6 cellular contexts compared by ENCODE assay signal in the genomic region with DNA sequence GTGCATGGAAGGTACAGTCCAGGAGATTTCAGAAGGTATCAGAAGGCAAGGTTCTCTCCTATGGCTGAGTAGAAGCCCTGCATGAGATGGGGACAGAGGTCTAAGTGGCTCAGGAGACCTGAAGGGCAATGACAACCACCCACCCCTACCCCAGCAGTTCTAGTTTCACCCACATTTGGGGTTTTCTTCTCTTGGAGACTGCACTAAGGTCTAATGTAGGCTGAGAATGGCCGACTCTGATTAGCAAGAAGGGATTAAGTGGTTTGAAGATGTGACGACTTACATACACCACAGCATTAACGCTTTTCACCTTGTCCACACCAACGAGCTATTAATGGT.
"Had no signal": no experiment of that assay in that cellular context is flagged by ENCODE, and none has a peak within 500 bp of the region (broad histone marks: within the 10 kb centered on the region; RNA-seq: fewer than 3 reads in every experiment).

No MANE protein-coding gene starts in this region.

- H3K9me3 Mint-ChIP-seq: GM23338, H9, IgD-negative memory B cell had no signal

- H3K4me2 ChIP-seq: GM23338, KMS-11 had no signal

- H3K27ac ChIP-seq: KMS-11 had no signal

- H3K4me1 Mint-ChIP-seq: IgD-negative memory B cell had no signal

- H3K4me3 ChIP-seq: GM23338 had no signal

- H3K27me3 Mint-ChIP-seq: IgD-negative memory B cell had no signal

- H2AFZ ChIP-seq: GM23338 had no signal

- H3K4me3 Mint-ChIP-seq: GM23338, H9, IgD-negative memory B cell had no signal

- ATAC-seq: GM23338 had no signal

- H3K9ac ChIP-seq: KMS-11 had no signal

- DNase-seq: H9, HCEC 1CT, KBM-7 had no signal

- H3K27ac Mint-ChIP-seq: GM23338, H9 had no signal
